7 cellular contexts compared by ENCODE assay signal in the genomic region with DNA sequence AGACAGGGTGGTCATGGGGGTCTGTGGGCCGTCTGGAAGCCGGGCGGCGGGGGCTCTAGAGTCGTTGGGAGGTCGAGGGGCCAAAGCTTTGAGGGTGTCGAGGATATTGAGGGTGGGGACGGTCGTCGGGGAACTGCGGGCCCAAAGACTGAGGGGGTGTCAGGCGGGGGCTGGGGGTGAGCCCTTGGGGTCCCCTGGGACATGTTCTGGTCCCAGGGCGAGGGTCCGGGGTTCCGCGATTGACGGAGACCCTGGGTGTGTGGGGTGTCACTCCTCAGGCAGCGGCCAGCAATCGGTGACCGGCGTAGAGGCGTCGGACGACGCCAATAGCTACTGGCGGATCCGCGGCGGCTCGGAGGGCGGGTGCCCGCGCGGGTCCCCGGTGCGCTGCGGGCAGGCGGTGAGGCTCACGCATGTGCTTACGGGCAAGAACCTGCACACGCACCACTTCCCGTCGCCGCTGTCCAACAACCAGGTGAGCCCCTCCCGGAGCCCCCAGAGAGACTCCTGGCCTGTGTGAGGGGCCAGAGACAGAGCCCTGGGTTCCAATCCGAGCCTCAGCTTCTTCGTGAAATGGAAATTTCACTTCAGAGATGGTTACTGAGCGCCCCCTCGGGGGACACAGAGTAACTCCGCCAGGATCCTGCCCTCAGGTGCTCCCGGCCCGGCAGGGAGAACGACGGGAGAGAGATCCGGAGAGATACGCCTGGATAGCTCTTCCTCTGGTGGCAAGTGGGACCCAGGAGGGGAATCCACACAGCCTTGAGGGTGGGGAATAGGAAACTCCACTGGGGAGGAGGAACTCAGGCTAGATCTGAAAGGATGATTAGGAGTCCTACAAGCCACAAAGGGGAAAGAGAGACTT. TPM values are rescaled to one million over a fixed set of nuclear protein-coding genes. Genes with fewer than 3 reads are reported as not detected.
DNase-seq lines count a peak whose midpoint lies in the region; ATAC-seq, FAIRE-seq and TF ChIP-seq lines count a peak whose summit lies in the region.

No MANE protein-coding gene starts in this region.

- H3K27me3 ChIP-seq in MG63 (no peaks in the 10 kb centered on the region), K562 (ENCODE audit: control insufficient read depth in 2 of 2, insufficient read depth in 2 of 2, low read length in 2 of 2) (no peaks in the 10 kb centered on the region; a peak in 1 of 5 replicates)

- no peaks in the 10 kb centered on the region for H3K9me3 Mint-ChIP-seq in immature natural killer cell

- peaks cover 31 to 56% of the 10 kb centered on the region in 2 experiments for H3K4me1 ChIP-seq in K562 (replicated peaks in 1 of 2; ENCODE audit: control insufficient read depth in 2 of 2, insufficient read depth in 2 of 2, low read length in 2 of 2)

- in situ Hi-C loops in K562 (cut with MboI), result loop anchor here (5.0 to 25.0 kb wide), 3 partner anchors 106 to 506 kb away; no protein-coding TSS in a partner anchor

- peak overlapping the region; percentile 79 to 96 (median 87) for H3K4me3 Mint-ChIP-seq in immature natural killer cell

- intact Hi-C loops in K562 (cut with micrococcal nuclease), result loop anchor here (1.0 to 2.0 kb wide), 4 partner anchors 8 to 76 kb away; a partner anchor contains a TSS

- peak overlapping the region; percentile 77 to 92 (median 88) for H3K27ac Mint-ChIP-seq in immature natural killer cell

- H3K36me3 ChIP-seq in MG63 (peaks cover 8% of the 10 kb centered on the region; the same call in 1 of the 2 replicates), K562 (ENCODE audit: control insufficient read depth, insufficient read depth, low read length) (peaks cover 38% of the 10 kb centered on the region)

- peaks cover 6 to 16% (median 12%) of the 10 kb centered on the region in 3 donors for H3K36me3 Mint-ChIP-seq in immature natural killer cell

- peak; percentile 79 for TF ChIP-seq CTCF in GM12874 (IDR thresholded peaks at IDR 0.05; ENCODE audit: insufficient read depth, low read depth, low read length)
- TF ChIP-seq CTCF in K562 (IDR thresholded peaks at IDR 0.05 in 2 of 3, conservative IDR thresholded peaks at IDR 0.05 in 1 of 3; ENCODE audit: insufficient read depth in 2 of 3, low read depth in 1 of 3, low read length in 3 of 3), result peak in 2 of 3 experiments; percentile 99 to 100; a peak in 4 of 6 replicates

- FAIRE-seq in K562 (lab: Jason Lieb, UNC), result peak; percentile 65

- under 1% methylated on average over 56 of the region's 56 CpGs for WGBS in K562 (ENCODE audit: insufficient coverage, low coverage, missing lambda C conversion rate)

- peaks cover 41% of the 10 kb centered on the region for H3K79me2 ChIP-seq in K562 (ENCODE audit: control insufficient read depth, insufficient read depth, low read length)

- DNase-seq in MG63 (peak; percentile 51), T-helper 1 cell (peak in 4 of 5 donors; percentile 30 to 60 (median 48)), K562 (ENCODE audit: extremely low read depth in 1 of 4, low spot score in 3 of 4) (peak; percentile 95 to 98 (median 96)), immature natural killer cell (peak; percentile 49 to 51 (median 51)), globus pallidus (ENCODE audit: low spot score) (no peak)
- DNase-seq in stimulated activated CD4-positive, alpha-beta T cell treated with anti-CD3 and anti-CD28 coated beads, Interleukin-12 subunit alpha, Interleukin-12 subunit beta, amount 100 ng/mL, for 4 hours, result peak; percentile 55

- H3K4me2 ChIP-seq in K562 (ENCODE audit: insufficient read depth, low read length), result peak overlapping the region; percentile 95

- TF ChIP-seq EP300 in K562 (IDR thresholded peaks at IDR 0.05; ENCODE audit: low read length), result peak; percentile 80

- peak; percentile 68 for ATAC-seq in K562

- peaks cover 16% of the 10 kb centered on the region for H3K9me1 ChIP-seq in K562 (ENCODE audit: control insufficient read depth, insufficient read depth, low read length)

- peaks cover 25% of the 10 kb centered on the region for H4K20me1 ChIP-seq in K562 (replicated peaks; ENCODE audit: control insufficient read depth, insufficient read depth, low read length)

- TF ChIP-seq RAD21 in K562 (CRISPR knock-in tag; conservative IDR thresholded peaks at IDR 0.05 in 1 of 2, IDR thresholded peaks at IDR 0.05 in 1 of 2), result no peak

- peak overlapping the region; percentile 92 to 97 for H3K9ac ChIP-seq in K562 (ENCODE audit: insufficient read depth in 1 of 2, low read depth in 2 of 2, low read length in 2 of 2)

- peaks cover 2 to 10% (median 6%) of the 10 kb centered on the region in 3 donors for H3K27me3 Mint-ChIP-seq in immature natural killer cell (ENCODE audit: low read depth in 3 of 3)

- H3K4me1 Mint-ChIP-seq in immature natural killer cell, result peaks cover 29 to 38% of the 10 kb centered on the region in 2 donors

- H2AFZ ChIP-seq in K562 (ENCODE audit: low read depth, low read length), result peak overlapping the region; percentile 84

- CTCF ChIA-PET in K562 (lab: Yijun Ruan, JAX; ENCODE audit: low intra/inter-chr PET ratio), result interaction anchor here (0.6 to 8.8 kb wide), 7 partner anchors 13 to 55 kb away, joined by 3 to 99 read pairs (median 4); a partner anchor contains a TSS

- H3K4me3 ChIP-seq in MG63 (peak overlapping the region; percentile 88), K562 (peak overlapping the region; percentile 59)

- POLR2A ChIA-PET in K562 (lab: Yijun Ruan, JAX), result interaction anchor here (0.5 to 76.8 kb wide), 37 partner anchors 16 to 1531 kb away, joined by 3 to 4622 read pairs (median 4); a partner anchor contains a TSS

- TF ChIP-seq POLR2A in K562 (conservative IDR thresholded peaks at IDR 0.05), result no peak

- H3K27ac ChIP-seq in K562 (ENCODE audit: extremely low read depth, low read depth, low read length), result peak overlapping the region; percentile 83

- TSS peak; percentile 68 for BruUV-seq in K562 (replicated peaks; lab: Mats Ljungman, UMichigan)

- no peaks in the 10 kb centered on the region for H3K9me3 ChIP-seq in MG63
- H3K9me3 ChIP-seq in K562 (replicated peaks; ENCODE audit: control insufficient read depth, insufficient read depth, low read depth, low read length), result no peaks in the 10 kb centered on the region

RNA-seq across cellular contexts. Expression of a gene that starts 0.7 kb away (rescaled TPM):
- total RNA-seq in MG63 (2014; rRNA removed; shearing (Covaris generic); ENCODE audit: low replicate concordance), result 13.9 and 40.9 TPM in 2 replicates
- 72.2 and 221 TPM in 2 replicates for total RNA-seq in K562 (2011; cell fraction: chromatin; rRNA removed; ENCODE audit: low replicate concordance)
- 489 and 555 TPM in 2 replicates for total RNA-seq in K562 (2011; cell fraction: nucleolus; rRNA removed)
- total RNA-seq in K562 (2011; cell fraction: nucleoplasm; rRNA removed), result 263 and 279 TPM in 2 replicates
- total RNA-seq in K562 (2014; rRNA removed) (894 and 989 TPM in 2 replicates), K562 (2014; rRNA removed; fragmentation: Illumina TruSeq; extraction: Trizol) (41.9 and 82.9 TPM in 2 replicates), K562 (2015; rRNA removed; fragmentation: Illumina TruSeq; extraction: Trizol) (135 and 153 TPM in 2 replicates), K562 (2021) (551 and 557 TPM in 2 replicates)
- polyA plus RNA-seq in K562 (2011; rRNA removed) (124 and 218 TPM in 2 replicates), K562 (2014; fragmentation: Illumina TruSeq; extraction: Trizol) (33.8 and 82.2 TPM in 2 replicates), K562 (2014; fragmentation: Nextera tagmentation; extraction: Ambion mirVana) (10 to 100 TPM; 15.1 to 34.8 TPM), K562 (2014; rRNA removed) (666 and 827 TPM in 2 replicates), immature natural killer cell (100 to 1,000 TPM; 119 to 227 (median 178) TPM)
- polyA plus RNA-seq in K562 (2011; cell fraction: cytosol; rRNA removed), result 273 and 603 TPM in 2 replicates
- polyA plus RNA-seq in K562 (2011; cell fraction: nucleus; rRNA removed), result 110 and 123 TPM in 2 replicates
- polyA plus RNA-seq in K562 (2012), result 384 and 632 TPM in 2 replicates
- 50.1 and 80.5 TPM in 2 replicates for polyA minus RNA-seq in K562 (2011; rRNA and poly(A)+ RNA removed)
- polyA minus RNA-seq in K562 (2011; cell fraction: cytosol; rRNA and poly(A)+ RNA removed), result 107 and 114 TPM in 2 replicates
- polyA minus RNA-seq in K562 (2011; cell fraction: nucleus; rRNA and poly(A)+ RNA removed), result 37.7 and 69.6 TPM in 2 replicates

RNA-seq across cellular contexts. Expression of a gene that starts 10.3 kb away (rescaled TPM):
- total RNA-seq in MG63 (2014; rRNA removed; shearing (Covaris generic); ENCODE audit: low replicate concordance), result not detected in 2 replicates
- 11.2 and 34.3 TPM in 2 replicates for total RNA-seq in K562 (2011; cell fraction: chromatin; rRNA removed; ENCODE audit: low replicate concordance)
- 28.7 and 33.9 TPM in 2 replicates for total RNA-seq in K562 (2011; cell fraction: nucleolus; rRNA removed)
- total RNA-seq in K562 (2011; cell fraction: nucleoplasm; rRNA removed), result 18.1 and 19.5 TPM in 2 replicates
- total RNA-seq in K562 (2014; rRNA removed), result 9.3 and 13.6 TPM in 2 replicates
- total RNA-seq in K562 (2014; rRNA removed; fragmentation: Illumina TruSeq; extraction: Trizol), result 2.1 and 2.8 TPM in 2 replicates
- 4.7 and 5.2 TPM in 2 replicates for total RNA-seq in K562 (2015; rRNA removed; fragmentation: Illumina TruSeq; extraction: Trizol)
- 11.3 and 15.6 TPM in 2 replicates for total RNA-seq in K562 (2021)
- polyA plus RNA-seq in K562 (2011; rRNA removed), result 1.6 and 2.1 TPM in 2 replicates
- 1.8 and 5.8 TPM in 2 replicates for polyA plus RNA-seq in K562 (2011; cell fraction: cytosol; rRNA removed)
- 6.5 and 19.5 TPM in 2 replicates for polyA plus RNA-seq in K562 (2011; cell fraction: nucleus; rRNA removed)
- 5.2 and 6.4 TPM in 2 replicates for polyA plus RNA-seq in K562 (2012)
- 6.3 and 8.9 TPM in 2 replicates for polyA plus RNA-seq in K562 (2014; fragmentation: Illumina TruSeq; extraction: Trizol)
- polyA plus RNA-seq in K562 (2014; fragmentation: Nextera tagmentation; extraction: Ambion mirVana), result 1 to 10 TPM; 1.6 to 2.3 TPM
- 7.1 and 8.6 TPM in 2 replicates for polyA plus RNA-seq in K562 (2014; rRNA removed)
- 1.3 and 1.8 TPM in 2 replicates for polyA minus RNA-seq in K562 (2011; rRNA and poly(A)+ RNA removed)
- polyA minus RNA-seq in K562 (2011; cell fraction: cytosol; rRNA and poly(A)+ RNA removed), result 1.5 and 3.9 TPM in 2 replicates
- 8.3 and 12.3 TPM in 2 replicates for polyA minus RNA-seq in K562 (2011; cell fraction: nucleus; rRNA and poly(A)+ RNA removed)
- under 1 TPM in 1 of 3 donors, not detected in 2; 0.13 TPM for polyA plus RNA-seq in immature natural killer cell

RNA-seq across cellular contexts. Expression of a gene that starts 13.0 kb away (rescaled TPM):
- total RNA-seq in MG63 (2014; rRNA removed; shearing (Covaris generic); ENCODE audit: low replicate concordance), result 70.3 and 78.4 TPM in 2 replicates
- 121 and 504 TPM in 2 replicates for total RNA-seq in K562 (2011; cell fraction: chromatin; rRNA removed; ENCODE audit: low replicate concordance)
- 857 and 885 TPM in 2 replicates for total RNA-seq in K562 (2011; cell fraction: nucleolus; rRNA removed)
- total RNA-seq in K562 (2011; cell fraction: nucleoplasm; rRNA removed), result 325 and 370 TPM in 2 replicates
- total RNA-seq in K562 (2014; rRNA removed), result 871 and 1,007 TPM in 2 replicates
- total RNA-seq in K562 (2014; rRNA removed; fragmentation: Illumina TruSeq; extraction: Trizol), result 69.0 and 87.5 TPM in 2 replicates
- total RNA-seq in K562 (2015; rRNA removed; fragmentation: Illumina TruSeq; extraction: Trizol), result 164 and 196 TPM in 2 replicates
- total RNA-seq in K562 (2021), result 626 and 641 TPM in 2 replicates
- polyA plus RNA-seq in K562 (2011; rRNA removed), result 203 and 277 TPM in 2 replicates
- 382 and 1,449 TPM in 2 replicates for polyA plus RNA-seq in K562 (2011; cell fraction: cytosol; rRNA removed)
- polyA plus RNA-seq in K562 (2011; cell fraction: nucleus; rRNA removed), result 629 and 1,089 TPM in 2 replicates
- polyA plus RNA-seq in K562 (2012), result 282 and 288 TPM in 2 replicates
- polyA plus RNA-seq in K562 (2014; fragmentation: Illumina TruSeq; extraction: Trizol), result 106 and 159 TPM in 2 replicates
- 10 to 100 TPM; 13.5 to 23.5 TPM for polyA plus RNA-seq in K562 (2014; fragmentation: Nextera tagmentation; extraction: Ambion mirVana)
- 707 and 732 TPM in 2 replicates for polyA plus RNA-seq in K562 (2014; rRNA removed)
- polyA minus RNA-seq in K562 (2011; rRNA and poly(A)+ RNA removed), result 35.0 and 44.2 TPM in 2 replicates
- 212 and 264 TPM in 2 replicates for polyA minus RNA-seq in K562 (2011; cell fraction: cytosol; rRNA and poly(A)+ RNA removed)
- 294 and 313 TPM in 2 replicates for polyA minus RNA-seq in K562 (2011; cell fraction: nucleus; rRNA and poly(A)+ RNA removed)
- polyA plus RNA-seq in immature natural killer cell, result 10 to 100 TPM; 46.7 to 61.7 (median 47.7) TPM

RNA-seq across cellular contexts. Expression of a gene that starts 23.0 kb away (rescaled TPM):
- 11.2 and 17.4 TPM in 2 replicates for total RNA-seq in MG63 (2014; rRNA removed; shearing (Covaris generic); ENCODE audit: low replicate concordance)
- 1,132 and 1,539 TPM in 2 replicates for total RNA-seq in K562 (2011; cell fraction: chromatin; rRNA removed; ENCODE audit: low replicate concordance)
- total RNA-seq in K562 (2011; cell fraction: nucleolus; rRNA removed), result 736 and 826 TPM in 2 replicates
- total RNA-seq in K562 (2011; cell fraction: nucleoplasm; rRNA removed), result 718 and 814 TPM in 2 replicates
- total RNA-seq in K562 (2014; rRNA removed) (174 and 195 TPM in 2 replicates), K562 (2014; rRNA removed; fragmentation: Illumina TruSeq; extraction: Trizol) (104 and 115 TPM in 2 replicates), K562 (2015; rRNA removed; fragmentation: Illumina TruSeq; extraction: Trizol) (170 and 172 TPM in 2 replicates), K562 (2021) (251 and 267 TPM in 2 replicates)
- polyA plus RNA-seq in K562 (2011; rRNA removed) (193 and 247 TPM in 2 replicates), K562 (2014; fragmentation: Illumina TruSeq; extraction: Trizol) (250 and 261 TPM in 2 replicates), K562 (2014; fragmentation: Nextera tagmentation; extraction: Ambion mirVana) (10 to 100 TPM; 13.2 to 28.8 TPM), K562 (2014; rRNA removed) (268 and 298 TPM in 2 replicates), immature natural killer cell (10 to 100 TPM; 13.9 to 54.6 (median 14.5) TPM)
- 143 and 211 TPM in 2 replicates for polyA plus RNA-seq in K562 (2011; cell fraction: cytosol; rRNA removed)
- 801 and 951 TPM in 2 replicates for polyA plus RNA-seq in K562 (2011; cell fraction: nucleus; rRNA removed)
- 185 and 193 TPM in 2 replicates for polyA plus RNA-seq in K562 (2012)
- polyA minus RNA-seq in K562 (2011; rRNA and poly(A)+ RNA removed), result 228 and 271 TPM in 2 replicates
- 95.6 and 98.4 TPM in 2 replicates for polyA minus RNA-seq in K562 (2011; cell fraction: cytosol; rRNA and poly(A)+ RNA removed)
- polyA minus RNA-seq in K562 (2011; cell fraction: nucleus; rRNA and poly(A)+ RNA removed), result 325 and 509 TPM in 2 replicates
